ENCODE assay signal across 23 cellular contexts in genomic region chr2:142580691-142581090, GRCh38.
"Had no signal": no experiment of that assay in that cellular context is flagged by ENCODE, and none has a peak within 500 bp of the region (broad histone marks: within the 10 kb centered on the region; RNA-seq: fewer than 3 reads in every experiment).

No MANE protein-coding gene starts in this region.

- DNase-seq: colonic mucosa; cortex of kidney; dermis blood vessel endothelial cell; dorsolateral prefrontal cortex; effector CD4-positive, alpha-beta T cell; effector CD8-positive, alpha-beta T cell; effector memory CD4-positive, alpha-beta T cell; effector memory CD8-positive, alpha-beta T cell; endodermal cell; erythroblast; esophagus squamous epithelium; foreskin fibroblast; foreskin keratinocyte; foreskin melanocyte; gastrocnemius medialis; glutamatergic neuron; head of caudate nucleus; heart left ventricle; heart right ventricle had no signal

- H3K27ac ChIP-seq: colonic mucosa, coronary artery, dorsolateral prefrontal cortex, epithelial cell of prostate, esophagus muscularis mucosa, esophagus squamous epithelium, foreskin keratinocyte, gastrocnemius medialis, gastroesophageal sphincter, heart left ventricle, heart right ventricle had no signal

- H3K36me3 ChIP-seq: colonic mucosa, esophagus muscularis mucosa, esophagus squamous epithelium, gastrocnemius medialis, gastroesophageal sphincter, heart left ventricle, heart right ventricle had no signal

- H3K4me1 ChIP-seq: colonic mucosa, esophagus muscularis mucosa, esophagus squamous epithelium, foreskin keratinocyte, gastrocnemius medialis, gastroesophageal sphincter, heart left ventricle, heart right ventricle had no signal

- H3K4me3 ChIP-seq: colonic mucosa, coronary artery, dorsolateral prefrontal cortex, esophagus muscularis mucosa, esophagus squamous epithelium, gastrocnemius medialis, gastroesophageal sphincter, heart left ventricle, heart right ventricle had no signal

- H3K9me3 ChIP-seq: colonic mucosa, esophagus muscularis mucosa, esophagus squamous epithelium, gastrocnemius medialis, gastroesophageal sphincter, heart left ventricle had no signal

- H3K27me3 ChIP-seq: colonic mucosa, esophagus muscularis mucosa, esophagus squamous epithelium, gastrocnemius medialis, gastroesophageal sphincter, heart left ventricle, heart right ventricle had no signal
